9 cellular contexts compared by ENCODE assay signal in the genomic region with DNA sequence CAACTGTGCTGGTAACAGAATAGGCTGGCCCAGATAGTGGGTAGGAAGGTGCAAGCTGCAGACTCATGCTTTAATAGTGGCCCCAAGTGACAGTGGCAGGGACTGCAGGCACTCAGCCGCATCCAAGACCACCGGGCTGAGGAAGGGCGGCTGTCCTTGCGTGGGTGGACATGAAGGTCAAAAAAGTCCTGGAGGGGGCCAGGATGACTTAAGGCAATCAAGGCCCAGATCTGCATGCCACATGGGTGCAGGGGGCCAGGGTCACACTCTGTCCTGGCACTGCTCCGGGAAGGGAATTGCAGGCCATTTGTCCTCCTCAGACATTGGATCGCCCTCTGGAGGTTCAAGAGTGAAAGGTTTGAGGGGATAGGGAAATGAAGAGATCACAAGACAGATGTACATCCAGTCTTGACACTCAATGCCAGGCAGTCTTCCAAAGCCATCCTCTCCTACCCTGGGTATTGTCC. TPM values are rescaled to one million over a fixed set of nuclear protein-coding genes. Genes with fewer than 3 reads are reported as not detected.
DNase-seq lines count a peak whose midpoint lies in the region; ATAC-seq and TF ChIP-seq lines count a peak whose summit lies in the region.
"Had no signal": no experiment of that assay in that cellular context is flagged by ENCODE, and none has a peak within 500 bp of the region (broad histone marks: within the 10 kb centered on the region; RNA-seq: fewer than 3 reads in every experiment).

No MANE protein-coding gene starts in this region.

- POLR2A ChIA-PET in SK-N-SH (lab: Yijun Ruan, JAX), result no interaction called here
- POLR2A ChIA-PET in naive thymus-derived CD8-positive, alpha-beta T cell (lab: Charles Lee), result interaction anchor here (7.9 kb wide), 1 partner anchor 45 kb away, joined by 94 read pairs; a partner anchor contains a TSS

- H3K4me1 ChIP-seq in SK-N-SH (ENCODE audit: control insufficient read depth in 1 of 2, insufficient read depth in 2 of 2, low read depth in 1 of 2, low read length in 1 of 2), result no peaks in the 10 kb centered on the region; a peak in 1 of 4 replicates

- peaks cover 19% of the 10 kb centered on the region; the same call in 1 of the 2 replicates for H3K27me3 ChIP-seq in SK-N-SH (ENCODE audit: insufficient read depth)

- TF ChIP-seq EP300 in SK-N-SH (IDR thresholded peaks at IDR 0.05; ENCODE audit: borderline replicate concordance in 1 of 2, low read depth in 1 of 2, low read length in 1 of 2), result no peak

- H3K4me3 ChIP-seq in GM12875 (ENCODE audit: low read depth, low read length) (no peak overlapping the region), SK-N-SH (ENCODE audit: low read depth in 2 of 2, low read length in 1 of 2) (peak overlapping the region in 1 of 2 experiments; percentile 32; a peak in 1 of 4 replicates), epithelial cell of esophagus (ENCODE audit: low read length) (no peak overlapping the region)

- peak; percentile 93 for ATAC-seq in GM21528 (IDR thresholded peaks at IDR 0.05; ENCODE audit: low FRiP score, unreplicated experiment)
- peak; percentile 82 for ATAC-seq in HG03571 (IDR thresholded peaks at IDR 0.05; ENCODE audit: unreplicated experiment)
- peak; percentile 43 to 46 for ATAC-seq in naive thymus-derived CD8-positive, alpha-beta T cell

- H3K9me2 ChIP-seq in SK-N-SH, result no peaks in the 10 kb centered on the region

- no peak overlapping the region for H3K4me3 Mint-ChIP-seq in naive thymus-derived CD8-positive, alpha-beta T cell
- H3K4me3 Mint-ChIP-seq: activated naive CD4-positive, alpha-beta T cell treated with anti-CD3 and anti-CD28 coated beads, Interleukin-2, amount 50 U/mL, for 24 hours had no signal

- H3K9me3 Mint-ChIP-seq in naive thymus-derived CD8-positive, alpha-beta T cell, result no peaks in the 10 kb centered on the region
- H3K9me3 Mint-ChIP-seq: activated naive CD4-positive, alpha-beta T cell treated with anti-CD3 and anti-CD28 coated beads, Interleukin-2, amount 50 U/mL, for 24 hours had no signal

- H3K79me2 ChIP-seq in SK-N-SH (ENCODE audit: insufficient read depth), result no peaks in the 10 kb centered on the region

- H3K9me3 ChIP-seq in SK-N-SH, result no peaks in the 10 kb centered on the region

- peaks cover 4 to 22% (median 17%) of the 10 kb centered on the region in 4 donors for H3K4me1 Mint-ChIP-seq in naive thymus-derived CD8-positive, alpha-beta T cell

- no peak overlapping the region for H3K27ac ChIP-seq in SK-N-SH (ENCODE audit: low read depth in 2 of 2, low read length in 1 of 2)

- no peaks in the 10 kb centered on the region for H3K36me3 ChIP-seq in SK-N-SH (replicated peaks in 1 of 2; ENCODE audit: control insufficient read depth in 1 of 2, insufficient read depth in 2 of 2, low read length in 1 of 2)

- H3K9ac ChIP-seq in SK-N-SH, result no peak overlapping the region

- 0% methylated on average over 2 of the region's 6 CpGs for WGBS in SK-N-SH (ENCODE audit: low lambda C conversion rate)

- TF ChIP-seq CTCF in GM12875 (IDR thresholded peaks at IDR 0.05; ENCODE audit: borderline replicate concordance, insufficient read depth, low read depth, low read length), result peak; percentile 70
- TF ChIP-seq CTCF in SK-N-SH (IDR thresholded peaks at IDR 0.05), result peak; percentile 32; the same call in 1 of the 2 replicates
- peak; percentile 61 for TF ChIP-seq CTCF in epithelial cell of esophagus (IDR thresholded peaks at IDR 0.05; ENCODE audit: insufficient read depth, low read depth, low read length, missing control alignments)

- peaks cover 3% of the 10 kb centered on the region for H3F3A ChIP-seq in SK-N-SH (replicated peaks; ENCODE audit: insufficient read depth)

- no peak for TF ChIP-seq RAD21 in SK-N-SH (IDR thresholded peaks at IDR 0.05; ENCODE audit: low read length)

- peak; percentile 3 for DNase-seq in SK-N-SH
- peak; percentile 74 for DNase-seq in epithelial cell of esophagus (ENCODE audit: low read depth)
- DNase-seq in naive thymus-derived CD8-positive, alpha-beta T cell, result peak in 6 of 10 donors; percentile 3 to 59 (median 6)
- no peak for DNase-seq in NCI-H1092 (lab: John Stamatoyannopoulos, UW)
- no peak for DNase-seq in NCI-H2227 treated with DMSO at 0.1 percent for 48 hours (lab: John Stamatoyannopoulos, UW)

- no peak overlapping the region for H3K4me2 ChIP-seq in SK-N-SH

- CTCF ChIA-PET in SK-N-SH (lab: Yijun Ruan, JAX), result no interaction called here

- no peaks in the 10 kb centered on the region for H4K20me1 ChIP-seq in SK-N-SH (ENCODE audit: insufficient read depth)

- H3K36me3 Mint-ChIP-seq in naive thymus-derived CD8-positive, alpha-beta T cell, result peaks cover 10 to 42% (median 21%) of the 10 kb centered on the region in 3 donors

- H3K27me3 Mint-ChIP-seq in naive thymus-derived CD8-positive, alpha-beta T cell, result no peaks in the 10 kb centered on the region
- H3K27me3 Mint-ChIP-seq: activated naive CD4-positive, alpha-beta T cell treated with anti-CD3 and anti-CD28 coated beads, Interleukin-2, amount 50 U/mL, for 24 hours had no signal

- H3K27ac Mint-ChIP-seq in naive thymus-derived CD8-positive, alpha-beta T cell, result peak overlapping the region in 2 of 10 donors; percentile 4 to 24
- H3K27ac Mint-ChIP-seq: activated naive CD4-positive, alpha-beta T cell treated with anti-CD3 and anti-CD28 coated beads, Interleukin-2, amount 50 U/mL, for 24 hours had no signal

- no peak overlapping the region for H2AFZ ChIP-seq in SK-N-SH (ENCODE audit: low read depth)

TF ChIP-seq in SK-N-SH, 30 proteins besides CTCF, POLR2A, EP300 and RAD21:
- no peak for TF ChIP-seq GABPA (IDR thresholded peaks at IDR 0.05; ENCODE audit: low read depth)
- TF ChIP-seq RXRA (IDR thresholded peaks at IDR 0.05; ENCODE audit: borderline replicate concordance, low read depth), result no peak
- no peak for TF ChIP-seq NFIC (IDR thresholded peaks at IDR 0.05; ENCODE audit: borderline replicate concordance)
- no peak for TF ChIP-seq RCOR1 (IDR thresholded peaks at IDR 0.05; ENCODE audit: low read length)
- TF ChIP-seq MXI1 (IDR thresholded peaks at IDR 0.05; ENCODE audit: low read depth, low read length), result no peak
- TF ChIP-seq JUND (IDR thresholded peaks at IDR 0.05), result no peak
- TF ChIP-seq FOXM1 (IDR thresholded peaks at IDR 0.05; ENCODE audit: low read depth), result no peak
- no peak for TF ChIP-seq SIN3A (IDR thresholded peaks at IDR 0.05; ENCODE audit: borderline replicate concordance, low read depth, low read length)
- TF ChIP-seq TAF1 (IDR thresholded peaks at IDR 0.05; ENCODE audit: borderline replicate concordance, low read depth, low read length), result no peak
- TF ChIP-seq, protein P1, sequence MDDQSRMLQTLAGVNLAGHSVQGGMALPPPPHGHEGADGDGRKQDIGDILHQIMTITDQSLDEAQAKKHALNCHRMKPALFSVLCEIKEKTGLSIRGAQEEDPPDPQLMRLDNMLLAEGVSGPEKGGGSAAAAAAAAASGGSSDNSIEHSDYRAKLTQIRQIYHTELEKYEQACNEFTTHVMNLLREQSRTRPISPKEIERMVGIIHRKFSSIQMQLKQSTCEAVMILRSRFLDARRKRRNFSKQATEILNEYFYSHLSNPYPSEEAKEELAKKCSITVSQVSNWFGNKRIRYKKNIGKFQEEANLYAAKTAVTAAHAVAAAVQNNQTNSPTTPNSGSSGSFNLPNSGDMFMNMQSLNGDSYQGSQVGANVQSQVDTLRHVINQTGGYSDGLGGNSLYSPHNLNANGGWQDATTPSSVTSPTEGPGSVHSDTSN (IDR thresholded peaks at IDR 0.05), result no peak
- TF ChIP-seq, protein P2, sequence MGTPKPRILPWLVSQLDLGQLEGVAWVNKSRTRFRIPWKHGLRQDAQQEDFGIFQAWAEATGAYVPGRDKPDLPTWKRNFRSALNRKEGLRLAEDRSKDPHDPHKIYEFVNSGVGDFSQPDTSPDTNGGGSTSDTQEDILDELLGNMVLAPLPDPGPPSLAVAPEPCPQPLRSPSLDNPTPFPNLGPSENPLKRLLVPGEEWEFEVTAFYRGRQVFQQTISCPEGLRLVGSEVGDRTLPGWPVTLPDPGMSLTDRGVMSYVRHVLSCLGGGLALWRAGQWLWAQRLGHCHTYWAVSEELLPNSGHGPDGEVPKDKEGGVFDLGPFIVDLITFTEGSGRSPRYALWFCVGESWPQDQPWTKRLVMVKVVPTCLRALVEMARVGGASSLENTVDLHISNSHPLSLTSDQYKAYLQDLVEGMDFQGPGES (IDR thresholded peaks at IDR 0.05; ENCODE audit: low read depth, low read length), result no peak
- no peak for TF ChIP-seq YY1 (IDR thresholded peaks at IDR 0.05; ENCODE audit: low read depth)

RNA-seq across cellular contexts. Expression of a gene that starts 10.4 kb away (rescaled TPM):
- not detected in 2 replicates for polyA plus RNA-seq in SK-N-SH (2012; rRNA removed)
- not detected in 2 replicates for polyA plus RNA-seq in SK-N-SH (2012; cell fraction: cytosol; rRNA removed)
- polyA plus RNA-seq in SK-N-SH (2012; cell fraction: nucleus; rRNA removed), result not detected in 2 replicates
- total RNA-seq in naive thymus-derived CD8-positive, alpha-beta T cell, result 10 to 100 TPM; 46.3 to 46.4 TPM
- 10 to 100 TPM; 42.7 to 52.0 (median 48.0) TPM for polyA plus RNA-seq in naive thymus-derived CD8-positive, alpha-beta T cell

RNA-seq across cellular contexts. Expression of a gene that starts 30.4 kb away (rescaled TPM):
- 1.2 and 1.5 TPM in 2 replicates for polyA plus RNA-seq in SK-N-SH (2012; rRNA removed)
- polyA plus RNA-seq in SK-N-SH (2012; cell fraction: cytosol; rRNA removed), result 1.3 and 2.0 TPM in 2 replicates
- polyA plus RNA-seq in SK-N-SH (2012; cell fraction: nucleus; rRNA removed), result 0.65 and 2.1 TPM in 2 replicates
- 10 to 100 TPM; 18.1 to 19.3 TPM for total RNA-seq in naive thymus-derived CD8-positive, alpha-beta T cell
- 10 to 100 TPM; 15.3 to 19.3 (median 16.9) TPM for polyA plus RNA-seq in naive thymus-derived CD8-positive, alpha-beta T cell

RNA-seq across cellular contexts. Expression of a gene that starts 46.3 kb away (rescaled TPM):
- 5,258 and 5,462 TPM in 2 replicates for polyA plus RNA-seq in SK-N-SH (2012; rRNA removed)
- 5,646 and 5,854 TPM in 2 replicates for polyA plus RNA-seq in SK-N-SH (2012; cell fraction: cytosol; rRNA removed)
- polyA plus RNA-seq in SK-N-SH (2012; cell fraction: nucleus; rRNA removed), result 941 and 1,201 TPM in 2 replicates
- 1,000 to 10,000 TPM; 2,730 to 2,845 TPM for total RNA-seq in naive thymus-derived CD8-positive, alpha-beta T cell
- polyA plus RNA-seq in naive thymus-derived CD8-positive, alpha-beta T cell, result 1,000 to 10,000 TPM; 3,456 to 3,652 (median 3,491) TPM

RNA-seq across cellular contexts. Expression of a gene that starts 54.2 kb away (rescaled TPM):
- not detected in 2 replicates for polyA plus RNA-seq in SK-N-SH (2012; rRNA removed)
- not detected in 2 replicates for polyA plus RNA-seq in SK-N-SH (2012; cell fraction: cytosol; rRNA removed)
- not detected in 2 replicates for polyA plus RNA-seq in SK-N-SH (2012; cell fraction: nucleus; rRNA removed)
- total RNA-seq in naive thymus-derived CD8-positive, alpha-beta T cell, result not detected
- polyA plus RNA-seq in naive thymus-derived CD8-positive, alpha-beta T cell, result not detected

Comparison
In these comparisons a context has a peak if more than half of its experiments do, and no peak if none do; other contexts are left out.
1. DNase-seq: peak in SK-N-SH (single experiment), epithelial cell of esophagus (single experiment) and naive thymus-derived CD8-positive, alpha-beta T cell (6 of 10); none in NCI-H1092 (single experiment) and NCI-H2227 treated with DMSO at 0.1 percent for 48 hours (single experiment).
2. RNA of a gene that starts 10.4 kb away (polyA plus RNA-seq): 42.7 to 52.0 TPM in naive thymus-derived CD8-positive, alpha-beta T cell; not detected in SK-N-SH; every median in the first group is over 10 times any median in the second.
3. Peak in every context shown above with its lines, with median percentiles within 50 percentile points of each other: CTCF ChIP-seq and ATAC-seq.